1 cellular context compared by ENCODE assay signal in the genomic region with DNA sequence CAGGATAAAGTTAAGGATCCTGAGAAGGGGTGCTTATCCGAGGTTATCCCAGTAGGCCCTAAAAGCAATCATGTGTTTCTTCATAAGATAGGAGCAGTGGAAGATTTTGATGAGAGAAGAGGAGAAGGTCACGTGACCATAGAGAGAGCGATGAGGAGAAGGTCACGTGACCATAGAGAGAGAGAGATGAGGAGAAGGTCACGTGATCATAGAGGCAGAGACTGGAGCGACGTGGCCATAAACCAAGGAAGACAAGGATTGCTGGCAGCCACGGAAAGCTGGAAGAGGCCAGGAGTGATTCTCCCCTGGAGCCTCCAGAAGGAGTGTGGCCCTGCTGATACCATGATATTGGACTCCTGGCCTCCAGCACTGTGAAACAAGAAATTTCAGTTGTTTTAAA.
TF ChIP-seq lines count a peak whose summit lies in the region.

No MANE protein-coding gene starts in this region.

TF ChIP-seq in K562, 482 proteins besides CTCF, POLR2A, EP300 and RAD21 (continued from another document):
- TF ChIP-seq, protein P1, sequence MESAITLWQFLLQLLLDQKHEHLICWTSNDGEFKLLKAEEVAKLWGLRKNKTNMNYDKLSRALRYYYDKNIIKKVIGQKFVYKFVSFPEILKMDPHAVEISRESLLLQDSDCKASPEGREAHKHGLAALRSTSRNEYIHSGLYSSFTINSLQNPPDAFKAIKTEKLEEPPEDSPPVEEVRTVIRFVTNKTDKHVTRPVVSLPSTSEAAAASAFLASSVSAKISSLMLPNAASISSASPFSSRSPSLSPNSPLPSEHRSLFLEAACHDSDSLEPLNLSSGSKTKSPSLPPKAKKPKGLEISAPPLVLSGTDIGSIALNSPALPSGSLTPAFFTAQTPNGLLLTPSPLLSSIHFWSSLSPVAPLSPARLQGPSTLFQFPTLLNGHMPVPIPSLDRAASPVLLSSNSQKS (CRISPR knock-in tag; IDR thresholded peaks at IDR 0.05): no peak
- TF ChIP-seq FOXJ3 (CRISPR knock-in tag; IDR thresholded peaks at IDR 0.05) (no peak), RNF2 (IDR thresholded peaks at IDR 0.05) (no peak), ZNF764 (CRISPR knock-in tag; IDR thresholded peaks at IDR 0.05; ENCODE audit: low read depth) (no peak), CEBPB (tag; IDR thresholded peaks at IDR 0.05) (no peak), NR1H2 (CRISPR knock-in tag; IDR thresholded peaks at IDR 0.05) (no peak), CBX3 (IDR thresholded peaks at IDR 0.05; ENCODE audit: borderline replicate concordance in 1 of 2, low read length in 2 of 2) (no peak), ZBED1 (IDR thresholded peaks at IDR 0.05) (no peak), NCOA1 (IDR thresholded peaks at IDR 0.05; ENCODE audit: low read depth) (no peak)
- TF ChIP-seq, protein P2, sequence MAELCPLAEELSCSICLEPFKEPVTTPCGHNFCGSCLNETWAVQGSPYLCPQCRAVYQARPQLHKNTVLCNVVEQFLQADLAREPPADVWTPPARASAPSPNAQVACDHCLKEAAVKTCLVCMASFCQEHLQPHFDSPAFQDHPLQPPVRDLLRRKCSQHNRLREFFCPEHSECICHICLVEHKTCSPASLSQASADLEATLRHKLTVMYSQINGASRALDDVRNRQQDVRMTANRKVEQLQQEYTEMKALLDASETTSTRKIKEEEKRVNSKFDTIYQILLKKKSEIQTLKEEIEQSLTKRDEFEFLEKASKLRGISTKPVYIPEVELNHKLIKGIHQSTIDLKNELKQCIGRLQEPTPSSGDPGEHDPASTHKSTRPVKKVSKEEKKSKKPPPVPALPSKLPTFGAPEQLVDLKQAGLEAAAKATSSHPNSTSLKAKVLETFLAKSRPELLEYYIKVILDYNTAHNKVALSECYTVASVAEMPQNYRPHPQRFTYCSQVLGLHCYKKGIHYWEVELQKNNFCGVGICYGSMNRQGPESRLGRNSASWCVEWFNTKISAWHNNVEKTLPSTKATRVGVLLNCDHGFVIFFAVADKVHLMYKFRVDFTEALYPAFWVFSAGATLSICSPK (IDR thresholded peaks at IDR 0.05; ENCODE audit: borderline replicate concordance): no peak
